Comparison of ENCODE assay signal across 21 cellular contexts in genomic region chr20:11740975-11741374, GRCh38.
"Had no signal": no experiment of that assay in that cellular context is flagged by ENCODE, and none has a peak within 500 bp of the region (broad histone marks: within the 10 kb centered on the region; RNA-seq: fewer than 3 reads in every experiment).

No MANE protein-coding gene starts in this region.

- H3K4me1 Mint-ChIP-seq: central memory CD8-positive, alpha-beta T cell; naive thymus-derived CD8-positive, alpha-beta T cell had no signal

- H3K79me2 ChIP-seq: hepatocyte had no signal

- H3K27me3 Mint-ChIP-seq: central memory CD8-positive, alpha-beta T cell had no signal

- H3K27me3 ChIP-seq: hepatocyte, tibial nerve, uterus had no signal

- H3K36me3 Mint-ChIP-seq: naive thymus-derived CD8-positive, alpha-beta T cell had no signal

- H2AFZ ChIP-seq: hepatocyte had no signal

- DNase-seq: activated CD4-positive, alpha-beta T cell treated with anti-CD3 and anti-CD28 coated beads, Interleukin-2, amount 50 U/mL, for 1 hour; activated CD4-positive, CD25-positive, alpha-beta regulatory T cell treated with anti-CD3 and anti-CD28 coated beads, Interleukin-2, amount 50 U/mL, for 72 hours; activated CD8-positive, alpha-beta memory T cell treated with anti-CD3 and anti-CD28 coated beads, Interleukin-2, amount 50 U/mL, for 4 hours; activated effector memory CD4-positive, alpha-beta T cell treated with anti-CD3 and anti-CD28 coated beads, Interleukin-2, amount 50 U/mL, for 16 hours; activated naive CD4-positive, alpha-beta T cell treated with anti-CD3 and anti-CD28 coated beads, Interleukin-2, amount 50 U/mL, for 16 hours; activated T-cell treated with anti-CD3 and anti-CD28 coated beads, Interleukin-2, amount 50 U/mL, for 48 hours; aorta; effector memory CD4-positive, alpha-beta T cell; foreskin fibroblast; mesendoderm; naive thymus-derived CD8-positive, alpha-beta T cell; right cardiac atrium; stimulated activated CD4-positive, alpha-beta T cell treated with anti-CD3 and anti-CD28 coated beads, Interleukin-2, amount 100 ng/mL, for 24 hours; T-helper 2 cell; uterus had no signal

- H3K4me3 Mint-ChIP-seq: central memory CD8-positive, alpha-beta T cell; naive thymus-derived CD8-positive, alpha-beta T cell; stimulated activated naive CD8-positive, alpha-beta T cell treated with anti-CD3 and anti-CD28 coated beads, Interleukin-15, Interleukin-2, amounts not matched to agents 100 ng/mL and 50 ng/mL, for 24 hours had no signal

- H3K9me3 ChIP-seq: prostate gland, tibial nerve, uterus had no signal

- H3K36me3 ChIP-seq: prostate gland, tibial nerve, uterus had no signal

- H3K27ac Mint-ChIP-seq: naive thymus-derived CD8-positive, alpha-beta T cell; stimulated activated naive CD8-positive, alpha-beta T cell treated with anti-CD3 and anti-CD28 coated beads, Interleukin-15, Interleukin-2, amounts not matched to agents 100 ng/mL and 50 ng/mL, for 24 hours had no signal

- H3K4me3 ChIP-seq: hepatocyte, prostate gland, tibial nerve, uterus had no signal

- H3K4me1 ChIP-seq: prostate gland, tibial nerve, uterus had no signal

- H3K4me2 ChIP-seq: hepatocyte had no signal

- H3K27ac ChIP-seq: epithelial cell of prostate, hepatocyte, prostate gland, tibial nerve, uterus had no signal
